Comparison of ENCODE assay signal across 24 cellular contexts in the genomic region with DNA sequence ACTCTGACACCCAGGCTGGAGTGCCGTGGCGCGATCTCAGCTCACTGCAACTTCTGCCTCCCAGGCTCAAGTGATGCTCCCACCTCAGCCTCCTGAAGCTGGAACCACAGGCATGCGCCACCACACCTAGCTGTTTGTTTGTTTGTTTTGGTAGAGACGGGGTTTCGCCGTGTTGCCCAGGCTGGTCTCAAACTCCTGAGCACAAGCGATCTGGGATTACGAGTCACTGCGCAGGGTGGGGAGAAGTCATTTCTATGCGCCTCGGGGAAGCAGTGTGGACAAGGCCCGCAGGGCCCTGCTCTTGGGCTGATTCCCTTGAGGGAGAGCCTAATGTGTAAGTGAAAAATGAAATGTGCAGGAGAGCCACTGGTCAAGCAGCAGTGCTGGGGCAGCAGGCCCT. TPM values are rescaled to one million over a fixed set of nuclear protein-coding genes. Genes with fewer than 3 reads are reported as not detected.
DNase-seq lines count a peak whose midpoint lies in the region; ATAC-seq, FAIRE-seq and TF ChIP-seq lines count a peak whose summit lies in the region.
"Had no signal": no experiment of that assay in that cellular context is flagged by ENCODE, and none has a peak within 500 bp of the region (broad histone marks: within the 10 kb centered on the region; RNA-seq: fewer than 3 reads in every experiment).

No MANE protein-coding gene starts in this region.

- no peak overlapping the region for H2AFZ ChIP-seq in H1 (ENCODE audit: low read length)

- H3K27me3 Mint-ChIP-seq in naive thymus-derived CD8-positive, alpha-beta T cell = peaks cover 0 to 22% (median 4%) of the 10 kb centered on the region in 5 donors

- H3K9me3 Mint-ChIP-seq in naive thymus-derived CD8-positive, alpha-beta T cell = no peaks in the 10 kb centered on the region
- H3K9me3 Mint-ChIP-seq: CD4-positive, CD25-positive, alpha-beta regulatory T cell; CD8-positive, alpha-beta T cell had no signal

- H4K91ac ChIP-seq in H1 (replicated peaks; ENCODE audit: insufficient read length, low read length) = peak overlapping the region; percentile 15

- DNase-seq in GM10248 (ENCODE audit: extremely low spot score) (peak; percentile 4), H1 (ENCODE audit: low read depth in 1 of 2, low spot score in 2 of 2) (no peak), omental fat pad (ENCODE audit: low spot score) (peak; percentile 6), spleen (peak; percentile 43), NCI-H128 (lab: John Stamatoyannopoulos, UW; ENCODE audit: unreplicated experiment) (no peak), T-helper 9 cell (no peak)
- DNase-seq in naive thymus-derived CD8-positive, alpha-beta T cell = no peak
- DNase-seq: 8988T; ACHN; Caco-2; CD4-positive, CD25-positive, alpha-beta regulatory T cell; CD8-positive, alpha-beta T cell; DMS79; EL; GDM1; GOT3; HCEC 1CT had no signal

- no peaks in the 10 kb centered on the region for H3K79me2 ChIP-seq in H1 (ENCODE audit: control insufficient read depth in 1 of 2, insufficient read depth in 2 of 2, low read length in 2 of 2)

- POLR2A ChIA-PET in GM10248 (lab: Yijun Ruan, JAX) = no interaction called here
- POLR2A ChIA-PET in H1 (lab: Charles Lee; ENCODE audit: partially characterized antibody) = no interaction called here
- POLR2A ChIA-PET in naive thymus-derived CD8-positive, alpha-beta T cell (lab: Charles Lee) = no interaction called here

- TF ChIP-seq CTCF in GM10248 (IDR thresholded peaks at IDR 0.05; ENCODE audit: control extremely low read depth, extremely low read depth, low read depth, missing control alignments) (no peak), H1 (IDR thresholded peaks at IDR 0.05; ENCODE audit: control extremely low read depth in 1 of 3, insufficient read depth in 1 of 3, low read depth in 1 of 3, low read length in 3 of 3) (no peak), omental fat pad (IDR thresholded peaks at IDR 0.05) (no peak), spleen (IDR thresholded peaks at IDR 0.05 in 8 of 11, conservative IDR thresholded peaks at IDR 0.05 in 3 of 11) (no peak)

- H3K27ac ChIP-seq in H1 (ENCODE audit: low read depth, low read length) = no peak overlapping the region
- H3K27ac ChIP-seq in spleen = no peak overlapping the region
- H3K27ac ChIP-seq: A549, BLaER1, C4-2B had no signal

- no peak overlapping the region for H2BK20ac ChIP-seq in H1 (ENCODE audit: low read length)

- H3K23me2 ChIP-seq in H1 (ENCODE audit: low read depth, low read length) = no peaks in the 10 kb centered on the region

- no peak overlapping the region for H3K56ac ChIP-seq in H1 (replicated peaks; ENCODE audit: insufficient read length, low read depth, low read length)

- no peaks in the 10 kb centered on the region for H3K79me1 ChIP-seq in H1 (ENCODE audit: low read depth, low read length)

- no peaks in the 10 kb centered on the region for H3K27me3 ChIP-seq in H1 (replicated peaks in 1 of 4; ENCODE audit: control insufficient read depth in 3 of 4, extremely low read depth in 1 of 4, insufficient read depth in 3 of 4, low read length in 3 of 4)
- peaks cover 0 to 4% (median 0%) of the 10 kb centered on the region in 7 donors for H3K27me3 ChIP-seq in spleen (replicated peaks in 1 of 7)
- H3K27me3 ChIP-seq: BLaER1 had no signal

- TF ChIP-seq POLR2A in H1 (IDR thresholded peaks at IDR 0.05; ENCODE audit: control extremely low read depth in 1 of 2, low read depth in 2 of 2, low read length in 2 of 2) (no peak), spleen (IDR thresholded peaks at IDR 0.05) (no peak)

- FAIRE-seq in H1 (lab: Jason Lieb, UNC) = no peak
- FAIRE-seq: A549, GM12891, GM18507 had no signal

- 88% methylated on average over 10 of the region's 13 CpGs; no CpG with 5 or more reads in 1 of the 2 experiments for WGBS in H1 (ENCODE audit: extremely low coverage in 1 of 2, insufficient coverage in 1 of 2, insufficient read length in 1 of 2, insufficient replicate concordance in 2 of 2, low coverage in 1 of 2, low lambda C conversion rate in 2 of 2, missing lambda C conversion rate in 1 of 2), 2 experiments
- WGBS in spleen, 5 donors = 85 to 93% (median 89%) methylated on average over 13 of the region's 13 CpGs

- no peak overlapping the region for H3K14ac ChIP-seq in H1 (ENCODE audit: insufficient read length)

- H3K9me3 ChIP-seq in H1 (ENCODE audit: insufficient read depth in 2 of 2, low read depth in 1 of 2, low read length in 1 of 2) (no peaks in the 10 kb centered on the region), spleen (no peaks in the 10 kb centered on the region)
- H3K9me3 ChIP-seq: A549, BLaER1, Caco-2 had no signal

- no peaks in the 10 kb centered on the region for H4K20me1 ChIP-seq in H1 (replicated peaks in 1 of 2; ENCODE audit: control insufficient read depth in 1 of 2, insufficient read depth in 2 of 2, low read length in 2 of 2)
- H4K20me1 ChIP-seq: BLaER1 had no signal

- no peak overlapping the region for H3K27ac Mint-ChIP-seq in naive thymus-derived CD8-positive, alpha-beta T cell
- H3K27ac Mint-ChIP-seq: B cell; CD4-positive, CD25-positive, alpha-beta regulatory T cell; CD8-positive, alpha-beta T cell had no signal

- intact Hi-C loops in spleen (cut with DNase I; ENCODE audit: low total_unique reads) = no loop called here

- H3K4me1 ChIP-seq in H1 (replicated peaks in 1 of 4; ENCODE audit: control insufficient read depth in 3 of 4, insufficient read depth in 4 of 4, low read length in 3 of 4) (peaks cover 0 to 7% (median 4%) of the 10 kb centered on the region in 4 experiments; a peak in 6 of 7 replicates), spleen (peaks cover 0 to 7% (median 0%) of the 10 kb centered on the region in 6 donors)
- H3K4me1 ChIP-seq: BLaER1 had no signal

- H3K9ac ChIP-seq in H1 (replicated peaks in 1 of 4; ENCODE audit: extremely low read depth in 1 of 4, low read depth in 3 of 4, low read length in 3 of 4) = no peak overlapping the region
- H3K9ac ChIP-seq: BLaER1 had no signal

- CTCF ChIA-PET in GM10248 (lab: Yijun Ruan, JAX) = no interaction called here
- CTCF ChIA-PET in H1 (lab: Charles Lee; ENCODE audit: partially characterized antibody) = interaction anchor here (2.2 kb wide), 1 partner anchor 15 kb away, joined by 13 read pairs; no protein-coding TSS in a partner anchor

- H3K4me3 ChIP-seq in H1 (ENCODE audit: extremely low read depth in 1 of 4, insufficient read depth in 2 of 4, low read depth in 3 of 4, low read length in 4 of 4) (no peak overlapping the region), spleen (no peak overlapping the region)
- H3K4me3 ChIP-seq: A549, BLaER1 had no signal

- H3K36me3 ChIP-seq in H1 (ENCODE audit: control insufficient read depth in 2 of 4, insufficient read depth in 4 of 4, low read length in 3 of 4) (no peaks in the 10 kb centered on the region), spleen (no peaks in the 10 kb centered on the region)
- H3K36me3 ChIP-seq: BLaER1 had no signal

- no peak overlapping the region for H4K5ac ChIP-seq in H1 (ENCODE audit: insufficient read length, low read depth, low read length)

- H2BK15ac ChIP-seq in H1 (ENCODE audit: low read length) = no peak overlapping the region; the same call in 1 of the 2 replicates

- TF ChIP-seq RAD21 in H1 (IDR thresholded peaks at IDR 0.05 in 1 of 2, conservative IDR thresholded peaks at IDR 0.05 in 1 of 2; ENCODE audit: low read depth in 2 of 2, low read length in 2 of 2) = no peak

- H3K4me1 Mint-ChIP-seq in naive thymus-derived CD8-positive, alpha-beta T cell = no peaks in the 10 kb centered on the region
- H3K4me1 Mint-ChIP-seq: B cell; CD4-positive, CD25-positive, alpha-beta regulatory T cell had no signal

- H3K4me2 ChIP-seq in H1 (ENCODE audit: insufficient read depth in 1 of 2, low read depth in 2 of 2, low read length in 2 of 2) = no peak overlapping the region
- H3K4me2 ChIP-seq: A549, BLaER1 had no signal

- no peak overlapping the region; the same call in 1 of the 2 replicates for H4K8ac ChIP-seq in H1 (ENCODE audit: extremely low read depth, insufficient read depth, low read length)

- ATAC-seq in omental fat pad (ENCODE audit: low FRiP score) (no peak), HG03565 (IDR thresholded peaks at IDR 0.05; ENCODE audit: unreplicated experiment) (no peak)
- no peak for ATAC-seq in naive thymus-derived CD8-positive, alpha-beta T cell
- ATAC-seq: A549; CD8-positive, alpha-beta T cell had no signal

- no peak overlapping the region for H3K4me3 Mint-ChIP-seq in naive thymus-derived CD8-positive, alpha-beta T cell
- H3K4me3 Mint-ChIP-seq: B cell; CD4-positive, CD25-positive, alpha-beta regulatory T cell; CD8-positive, alpha-beta T cell had no signal

- H3K36me3 Mint-ChIP-seq in naive thymus-derived CD8-positive, alpha-beta T cell = no peaks in the 10 kb centered on the region
- H3K36me3 Mint-ChIP-seq: CD4-positive, CD25-positive, alpha-beta regulatory T cell; CD8-positive, alpha-beta T cell had no signal

- no peak overlapping the region for H3K4ac ChIP-seq in H1 (replicated peaks; ENCODE audit: insufficient read length, low read depth, low read length)

- TF ChIP-seq EP300 in H1 (IDR thresholded peaks at IDR 0.05; ENCODE audit: borderline replicate concordance in 1 of 2, low read depth in 2 of 2, low read length in 2 of 2) = no peak

- no peak overlapping the region for H2AK5ac ChIP-seq in H1 (ENCODE audit: low read depth, low read length)

- no peak overlapping the region for H2BK120ac ChIP-seq in H1 (replicated peaks; ENCODE audit: low read depth, low read length)

- H2BK12ac ChIP-seq in H1 (ENCODE audit: low read depth, low read length) = 0 out of 2 replicates have a peak overlapping the region, but pooled peaks have one; percentile 80

- no peak overlapping the region for H2BK5ac ChIP-seq in H1 (ENCODE audit: low read depth, low read length)

- H3K23ac ChIP-seq in H1 (ENCODE audit: insufficient read length) = no peak overlapping the region

- H3K18ac ChIP-seq in H1 (ENCODE audit: extremely low read depth, low read length) = no peak overlapping the region; the same call in 1 of the 2 replicates

RNA-seq across cellular contexts. Expression of gene SEPTIN5, which starts 19.6 kb away (rescaled TPM):
- total RNA-seq in H1 (2021; fragmentation: NEBNext Ultra II Directional; extraction: Animal tissue kit (Norgen Biotek cat#: 25700)) = 7.8 and 8.6 TPM in 2 replicates
- polyA plus RNA-seq in H1 (2011; rRNA removed) = 6.0 and 9.1 TPM in 2 replicates
- polyA plus RNA-seq in H1 (2011; cell fraction: cytosol; rRNA removed) = 6.7 TPM
- 18.5 TPM for polyA plus RNA-seq in H1 (2011; cell fraction: nucleus; rRNA removed)
- 5.8 to 13.4 TPM (median 10.9 TPM) in 4 replicates for polyA plus RNA-seq in H1 (2012, experiment 1 of 2)
- 8.4 TPM for polyA plus RNA-seq in H1 (2012, experiment 2 of 2)
- polyA plus RNA-seq in H1 (2013, experiment 1 of 2) = 9.7 TPM
- polyA plus RNA-seq in H1 (2013, experiment 2 of 2) = 9.0 TPM
- 7.3 and 8.0 TPM in 2 replicates for polyA minus RNA-seq in H1 (2011; rRNA and poly(A)+ RNA removed)
- 2.3 TPM for polyA minus RNA-seq in H1 (2011; cell fraction: cytosol; rRNA and poly(A)+ RNA removed)
- 8.8 TPM for polyA minus RNA-seq in H1 (2011; cell fraction: nucleus; rRNA and poly(A)+ RNA removed)
- total RNA-seq in omental fat pad = 10 to 100 TPM in 1 of 4 donors, 1 to 10 TPM in 3; 3.7 to 19.1 (median 5.9) TPM
- total RNA-seq in spleen = 10 to 100 TPM in 6 of 7 donors, 1 to 10 TPM in 1; 9.2 to 19.2 (median 13.1) TPM
- 1 to 10 TPM; 4.0 to 7.5 (median 4.3) TPM for polyA plus RNA-seq in spleen
- total RNA-seq in naive thymus-derived CD8-positive, alpha-beta T cell = 1 to 10 TPM in 1 of 2 experiments, under 1 TPM in 1; 0.55 to 1.5 TPM
- polyA plus RNA-seq in naive thymus-derived CD8-positive, alpha-beta T cell = under 1 TPM in 1 of 3 donors, not detected in 2; 0.32 TPM
- total RNA-seq: B cell had no signal
- polyA plus RNA-seq: CD4-positive, CD25-positive, alpha-beta regulatory T cell had no signal

RNA-seq across cellular contexts. Expression of gene GP1BB, which starts 28.6 kb away (rescaled TPM):
- not detected in 2 replicates for total RNA-seq in H1 (2021; fragmentation: NEBNext Ultra II Directional; extraction: Animal tissue kit (Norgen Biotek cat#: 25700))
- 0.36 and 0.66 TPM in 2 replicates for polyA plus RNA-seq in H1 (2011; rRNA removed)
- polyA plus RNA-seq in H1 (2011; cell fraction: cytosol; rRNA removed) = 0.27 TPM
- polyA plus RNA-seq in H1 (2011; cell fraction: nucleus; rRNA removed) = 2.4 TPM
- polyA plus RNA-seq in H1 (2012, experiment 1 of 2) = 0.38 to 0.69 TPM (median 0.55 TPM) in 3 of 4 replicates, not detected in the other
- polyA plus RNA-seq in H1 (2012, experiment 2 of 2) = not detected
- 0.36 TPM for polyA plus RNA-seq in H1 (2013, experiment 1 of 2)
- 0.83 TPM for polyA plus RNA-seq in H1 (2013, experiment 2 of 2)
- not detected in 2 replicates for polyA minus RNA-seq in H1 (2011; rRNA and poly(A)+ RNA removed)
- polyA minus RNA-seq in H1 (2011; cell fraction: cytosol; rRNA and poly(A)+ RNA removed) = not detected
- polyA minus RNA-seq in H1 (2011; cell fraction: nucleus; rRNA and poly(A)+ RNA removed) = 0.60 TPM
- total RNA-seq in omental fat pad = 1 to 10 TPM in 2 of 4 donors, under 1 TPM in 2; 0.88 to 9.3 (median 1.4) TPM
- total RNA-seq in spleen = 10 to 100 TPM in 6 of 7 donors, 1 to 10 TPM in 1; 6.9 to 25.4 (median 16.5) TPM
- polyA plus RNA-seq in spleen = 1 to 10 TPM; 4.2 to 5.1 (median 4.8) TPM
- total RNA-seq in naive thymus-derived CD8-positive, alpha-beta T cell = under 1 TPM in 1 of 2 experiments, not detected in 1; 0.34 TPM
- not detected for polyA plus RNA-seq in naive thymus-derived CD8-positive, alpha-beta T cell
- total RNA-seq: B cell had no signal
- polyA plus RNA-seq: CD4-positive, CD25-positive, alpha-beta regulatory T cell had no signal

Comparison
In these comparisons a context has a peak if more than half of its experiments do, and no peak if none do; other contexts are left out.
1. DNase-seq: peak in GM10248 (single experiment), omental fat pad (single experiment) and spleen (single experiment); none in H1 (0 of 2), naive thymus-derived CD8-positive, alpha-beta T cell (0 of 10), NCI-H128 (single experiment) and T-helper 9 cell (single experiment).